8 cellular contexts compared by ENCODE assay signal in genomic region chr6:25490018-25490865, GRCh38.
DNase-seq lines count a peak whose midpoint lies in the region; ATAC-seq and TF ChIP-seq lines count a peak whose summit lies in the region.

No MANE protein-coding gene starts in this region.

- peak; percentile 87 for DNase-seq in CD1c-positive myeloid dendritic cell (ENCODE audit: extremely low spot score)
- DNase-seq in HuH-7 (ENCODE audit: low spot score) = peak; percentile 39
- DNase-seq in NT2/D1 (ENCODE audit: low read depth, low spot score) = peak; percentile 70
- peak; percentile 18 for DNase-seq in activated CD8-positive, alpha-beta memory T cell treated with anti-CD3 and anti-CD28 coated beads, Interleukin-2, amount 50 U/mL, for 24 hours (ENCODE audit: extremely low read depth)
- DNase-seq in epithelial cell of esophagus (ENCODE audit: low read depth) = peak; percentile 83
- DNase-seq in myocyte (ENCODE audit: low read depth) = peak; percentile 85
- peak; percentile 27 to 34 for DNase-seq in stimulated activated CD8-positive, alpha-beta memory T cell treated with anti-CD3 and anti-CD28 coated beads, Interleukin-7, amount 100 ng/mL, for 4 hours (ENCODE audit: low read depth in 2 of 2)

- TF ChIP-seq CTCF in epithelial cell of esophagus (IDR thresholded peaks at IDR 0.05; ENCODE audit: insufficient read depth, low read depth, low read length, missing control alignments) = peak; percentile 94

- H3K4me1 ChIP-seq in NT2/D1 (ENCODE audit: insufficient read depth, insufficient read length) = no peaks in the 10 kb centered on the region

- peak; percentile 76 for ATAC-seq in GM19467 (IDR thresholded peaks at IDR 0.05; ENCODE audit: unreplicated experiment)

- H3K9ac ChIP-seq in NT2/D1 (ENCODE audit: insufficient read length, low read depth) = no peak overlapping the region

- H3K4me3 ChIP-seq in NT2/D1 (ENCODE audit: insufficient read length, low read depth) (no peak overlapping the region), epithelial cell of esophagus (ENCODE audit: low read length) (no peak overlapping the region)

- H3K27me3 ChIP-seq in NT2/D1 (ENCODE audit: insufficient read depth, insufficient read length) = no peaks in the 10 kb centered on the region

- no peaks in the 10 kb centered on the region for H3K9me3 ChIP-seq in NT2/D1 (ENCODE audit: insufficient read depth, low read length)

- H3K36me3 ChIP-seq in NT2/D1 (ENCODE audit: insufficient read depth, insufficient read length, low read length) = no peaks in the 10 kb centered on the region

Comparison
In these comparisons a context has a peak if more than half of its experiments do, and no peak if none do; other contexts are left out.
1. DNase-seq: peak in every context shown above with its lines; median percentile 87 in CD1c-positive myeloid dendritic cell; 85 in myocyte; 83 in epithelial cell of esophagus; 70 in NT2/D1; 39 in HuH-7; 30 in stimulated activated CD8-positive, alpha-beta memory T cell treated with anti-CD3 and anti-CD28 coated beads, Interleukin-7, amount 100 ng/mL, for 4 hours; 18 in activated CD8-positive, alpha-beta memory T cell treated with anti-CD3 and anti-CD28 coated beads, Interleukin-2, amount 50 U/mL, for 24 hours.